ENCODE assay signal across 8 cellular contexts in the genomic region with DNA sequence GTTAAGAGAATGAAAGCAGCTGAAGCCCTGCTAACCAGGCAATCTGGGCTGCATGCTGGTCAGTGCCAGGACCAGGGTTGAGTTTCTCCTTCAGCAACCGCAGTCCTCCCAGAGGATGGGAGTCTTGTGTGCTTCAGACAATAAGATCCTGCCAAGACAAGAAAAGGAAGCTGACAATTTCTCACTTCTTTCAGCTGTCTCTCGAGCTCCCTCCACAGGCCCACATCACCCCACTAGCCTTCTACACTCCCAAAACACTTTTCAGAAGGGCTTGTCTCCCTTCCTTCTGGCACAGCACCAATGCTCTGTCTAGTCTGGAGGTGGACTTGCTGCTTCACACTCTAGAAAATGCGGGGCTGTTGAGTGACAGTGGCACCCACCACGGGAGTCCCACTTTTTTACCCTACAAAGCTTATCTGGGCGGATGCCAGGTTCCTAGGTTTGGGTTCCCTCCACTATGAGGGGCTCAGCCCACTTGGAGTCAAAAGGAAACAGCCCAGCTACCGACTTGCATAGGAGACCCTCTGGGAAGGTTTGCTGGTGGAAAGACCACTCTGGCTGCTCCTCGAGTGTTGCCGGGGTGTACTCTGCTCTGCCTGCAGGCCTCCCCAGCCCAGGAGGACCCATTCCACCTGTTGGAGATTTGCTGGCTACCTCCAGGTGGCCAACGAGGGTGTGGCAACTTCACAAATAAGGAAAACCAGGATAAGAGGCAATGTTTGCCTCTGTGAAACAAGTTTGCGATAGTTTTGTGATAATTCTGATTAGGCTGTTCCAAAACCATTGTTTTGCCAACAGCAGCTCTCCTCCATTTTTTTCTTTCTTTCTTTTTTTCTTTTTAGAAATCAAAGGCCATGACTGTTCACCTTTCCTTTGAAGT.
A peak's percentile ranks its signal among the peaks of the same experiment; 100 is the strongest.
DNase-seq lines count a peak whose midpoint lies in the region; ATAC-seq lines count a peak whose summit lies in the region.

No MANE protein-coding gene starts in this region.

- H3K9me3 Mint-ChIP-seq in effector memory CD8-positive, alpha-beta T cell, result no peaks in the 10 kb centered on the region

- H3K36me3 Mint-ChIP-seq in effector memory CD8-positive, alpha-beta T cell (ENCODE audit: insufficient read depth), result no peaks in the 10 kb centered on the region

- H3K27me3 Mint-ChIP-seq in effector memory CD8-positive, alpha-beta T cell, result no peaks in the 10 kb centered on the region

- H3K27ac Mint-ChIP-seq in effector memory CD8-positive, alpha-beta T cell, result peak overlapping the region; percentile 62 to 72

- H3K4me3 Mint-ChIP-seq in effector memory CD8-positive, alpha-beta T cell, result no peak overlapping the region

- H3K4me1 Mint-ChIP-seq in effector memory CD8-positive, alpha-beta T cell (ENCODE audit: low read depth in 2 of 2), result peaks cover 11 to 19% of the 10 kb centered on the region in 2 donors

- ATAC-seq in HG02798 (IDR thresholded peaks at IDR 0.05; ENCODE audit: poor library complexity, unreplicated experiment), result peak; percentile 66
- ATAC-seq in effector memory CD8-positive, alpha-beta T cell (replicated peaks), result peak; percentile 93
- no peak for ATAC-seq in HG03439 (IDR thresholded peaks at IDR 0.05; ENCODE audit: unreplicated experiment)

- DNase-seq in NK-92 treated with Interleukin-12 subunit alpha and Interleukin-12 subunit beta, amount 100 ng/mL, for 24 hours (lab: John Stamatoyannopoulos, UW), result peak; percentile 43
- DNase-seq in NK-92 (lab: John Stamatoyannopoulos, UW; ENCODE audit: unreplicated experiment) (no peak), T-helper 1 cell (peak in 4 of 5 donors; percentile 25 to 71 (median 40)), stromal cell of bone marrow (ENCODE audit: low read depth) (peak; percentile 75), ureter (ENCODE audit: low spot score) (no peak)
- DNase-seq in effector memory CD8-positive, alpha-beta T cell, result peak; percentile 60 to 69 (median 60)

Comparison
In these comparisons a context has a peak if more than half of its experiments do, and no peak if none do; other contexts are left out.
1. DNase-seq: peak in NK-92 treated with Interleukin-12 subunit alpha and Interleukin-12 subunit beta, amount 100 ng/mL, for 24 hours (single experiment), T-helper 1 cell (4 of 5), effector memory CD8-positive, alpha-beta T cell (3 of 3) and stromal cell of bone marrow (single experiment); none in NK-92 (single experiment) and ureter (single experiment).